8 cellular contexts compared by ENCODE assay signal in the genomic region with DNA sequence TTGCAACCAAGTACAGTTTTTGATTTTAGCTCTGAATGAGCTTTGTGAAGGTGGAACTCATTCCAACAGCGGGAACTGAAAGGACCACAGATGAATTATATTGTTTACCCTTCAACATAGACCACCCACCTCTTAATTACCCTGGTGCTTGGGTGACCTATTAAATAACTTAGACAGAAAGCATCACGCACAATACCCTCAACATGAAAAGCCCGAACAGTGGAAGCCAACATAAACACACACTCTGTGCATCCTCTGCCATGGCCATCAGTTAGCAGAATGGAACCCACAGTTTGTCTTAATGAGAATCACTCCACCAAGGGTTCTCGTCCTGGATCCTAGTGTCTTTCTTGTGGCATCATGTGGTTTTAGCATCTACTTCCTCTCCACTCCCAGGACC.
"Had no signal": no experiment of that assay in that cellular context is flagged by ENCODE, and none has a peak within 500 bp of the region (broad histone marks: within the 10 kb centered on the region; RNA-seq: fewer than 3 reads in every experiment).

No MANE protein-coding gene starts in this region.

- FAIRE-seq: G401.6, GM12878, GM12891, GM12892, GM18507, GM19239 had no signal

- H3K4me3 ChIP-seq: GM12878 had no signal

- DNase-seq: GDM1, GF-D8 had no signal

- ATAC-seq: GM12878 had no signal
